ENCODE assay signal across 11 cellular contexts in the genomic region with DNA sequence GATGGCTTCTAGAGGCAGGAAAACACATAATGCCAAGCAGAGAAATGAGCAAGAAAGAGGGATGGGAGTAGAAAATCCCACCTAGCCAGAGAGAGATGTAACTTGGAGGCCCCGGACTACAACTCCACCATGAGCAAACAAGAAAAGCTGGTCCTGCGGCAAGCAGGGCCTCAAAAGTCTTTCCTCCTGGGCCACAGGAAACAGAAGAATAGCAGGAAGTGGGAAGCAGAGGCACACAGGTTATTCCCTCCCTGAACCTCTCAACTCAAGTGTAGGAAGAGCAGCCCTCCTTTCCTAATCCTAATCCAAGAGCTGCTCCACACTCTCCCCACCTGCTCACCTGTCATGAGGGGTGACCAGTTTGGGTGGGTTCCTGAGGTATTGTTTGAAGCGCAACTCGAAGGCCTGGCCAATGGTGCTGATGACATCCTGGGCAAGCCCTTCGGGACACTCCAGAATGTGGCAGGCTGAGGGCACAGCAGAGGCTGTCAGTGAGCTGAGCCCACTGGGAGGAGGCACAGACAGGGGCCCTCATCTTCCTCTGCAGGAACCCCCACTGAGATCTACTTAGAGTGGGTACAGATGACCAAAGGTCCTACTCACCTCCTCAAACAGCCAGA. TPM values are rescaled to one million over a fixed set of nuclear protein-coding genes. Genes with fewer than 3 reads are reported as not detected.
DNase-seq lines count a peak whose midpoint lies in the region; ATAC-seq and TF ChIP-seq lines count a peak whose summit lies in the region.
"Had no signal": no experiment of that assay in that cellular context is flagged by ENCODE, and none has a peak within 500 bp of the region (broad histone marks: within the 10 kb centered on the region; RNA-seq: fewer than 3 reads in every experiment).

No MANE protein-coding gene starts in this region.

- intact Hi-C loops in psoas muscle (cut with DNase I), result no loop called here
- intact Hi-C loops in body of pancreas (cut with DNase I), result no loop called here

- peaks cover 32% of the 10 kb centered on the region for H3K4me1 ChIP-seq in RWPE2 (ENCODE audit: insufficient read depth, poor library complexity, severe bottlenecking)
- peaks cover 19 to 28% of the 10 kb centered on the region in 2 donors for H3K4me1 ChIP-seq in esophagus (ENCODE audit: control insufficient read depth in 2 of 2, insufficient read depth in 2 of 2, low read length in 1 of 2)
- peaks cover 49% of the 10 kb centered on the region for H3K4me1 ChIP-seq in psoas muscle
- peaks cover 43% of the 10 kb centered on the region for H3K4me1 ChIP-seq in body of pancreas

- no peak for DNase-seq in AG04450 (ENCODE audit: low read depth, low spot score)
- no peak for DNase-seq in RWPE2 (ENCODE audit: low spot score)
- no peak for DNase-seq in psoas muscle
- DNase-seq in amniotic stem cell (lab: John Stamatoyannopoulos, UW), result no peak
- DNase-seq in body of pancreas, result no peak
- DNase-seq in NCI-H2029 (lab: John Stamatoyannopoulos, UW), result no peak
- DNase-seq: activated naive CD4-positive, alpha-beta T cell treated with anti-CD3 and anti-CD28 coated beads, Interleukin-2, amount 50 U/mL, for 16 hours; NCI-H1436; NCI-H524 treated with DMSO at 0.1 percent for 48 hours had no signal

- H3K36me3 ChIP-seq in RWPE2 (ENCODE audit: low read depth) (peaks cover 70% of the 10 kb centered on the region), esophagus (ENCODE audit: control insufficient read depth in 2 of 2, insufficient read depth in 2 of 2, low read length in 1 of 2) (peaks cover 20 to 38% of the 10 kb centered on the region in 2 donors), psoas muscle (ENCODE audit: insufficient read depth in 1 of 2, low read depth in 1 of 2) (peaks cover 0 to 66% of the 10 kb centered on the region in 2 donors), body of pancreas (replicated peaks in 1 of 2; ENCODE audit: insufficient read depth in 1 of 2, low read depth in 2 of 2) (peaks cover 7 to 30% of the 10 kb centered on the region in 2 donors)

- no peak for TF ChIP-seq POLR2A in body of pancreas (IDR thresholded peaks at IDR 0.05)

- peak overlapping the region; percentile 25; the same call in 1 of the 2 replicates for H3K4me3 ChIP-seq in AG04450 (ENCODE audit: low read depth, low read length)
- H3K4me3 ChIP-seq in RWPE2 (ENCODE audit: severe bottlenecking), result no peak overlapping the region
- H3K4me3 ChIP-seq in esophagus (ENCODE audit: low read depth in 1 of 2, low read length in 2 of 2), result no peak overlapping the region
- H3K4me3 ChIP-seq in psoas muscle, result peak overlapping the region; percentile 18
- no peak overlapping the region for H3K4me3 ChIP-seq in body of pancreas

- H3K27me3 ChIP-seq in AG04450 (ENCODE audit: control insufficient read depth, insufficient read depth, low read length) (no peaks in the 10 kb centered on the region), RWPE2 (ENCODE audit: insufficient read depth, poor library complexity, severe bottlenecking) (no peaks in the 10 kb centered on the region), esophagus (ENCODE audit: control insufficient read depth in 1 of 2, insufficient read depth in 2 of 2, low read length in 2 of 2) (no peaks in the 10 kb centered on the region), psoas muscle (ENCODE audit: insufficient read depth in 3 of 3, low read length in 2 of 3) (no peaks in the 10 kb centered on the region), body of pancreas (no peaks in the 10 kb centered on the region)

- H3K27ac ChIP-seq in AG04450 (ENCODE audit: low read depth, low read length), result no peak overlapping the region
- H3K27ac ChIP-seq in RWPE2 (ENCODE audit: poor library complexity, severe bottlenecking), result peak overlapping the region; percentile 99
- peak overlapping the region; percentile 30 to 76 for H3K27ac ChIP-seq in esophagus (ENCODE audit: low read depth in 2 of 2, low read length in 1 of 2)
- peak overlapping the region; percentile 60 for H3K27ac ChIP-seq in psoas muscle
- H3K27ac ChIP-seq in body of pancreas, result peak overlapping the region in 2 of 4 donors; percentile 19 to 20

- TF ChIP-seq CTCF in AG04450 (IDR thresholded peaks at IDR 0.05; ENCODE audit: low read depth, low read length), result no peak
- no peak for TF ChIP-seq CTCF in RWPE2 (IDR thresholded peaks at IDR 0.05; ENCODE audit: poor library complexity, severe bottlenecking)
- no peak for TF ChIP-seq CTCF in psoas muscle (IDR thresholded peaks at IDR 0.05)
- TF ChIP-seq CTCF in body of pancreas (IDR thresholded peaks at IDR 0.05), result no peak

- POLR2A ChIA-PET in AG04450 (lab: Yijun Ruan, JAX), result no interaction called here

- 66 to 79% methylated on average over 5 of the region's 5 CpGs for WGBS in esophagus, 2 donors
- WGBS in psoas muscle, 3 donors, result 71 to 77% (median 73%) methylated on average over 5 of the region's 5 CpGs
- 87 to 88% methylated on average over 5 of the region's 5 CpGs for WGBS in body of pancreas, 2 donors

- no peak for ATAC-seq in RWPE2 (ENCODE audit: low read depth)
- no peak for ATAC-seq in psoas muscle
- no peak for ATAC-seq in HG03045 (IDR thresholded peaks at IDR 0.05; ENCODE audit: unreplicated experiment)
- no peak for ATAC-seq in body of pancreas

- H3K9me3 ChIP-seq in AG04450 (ENCODE audit: control insufficient read depth, insufficient read depth, low read length), result peaks cover 3% of the 10 kb centered on the region; the same call in 1 of the 2 replicates
- no peaks in the 10 kb centered on the region for H3K9me3 ChIP-seq in RWPE2 (ENCODE audit: severe bottlenecking)
- H3K9me3 ChIP-seq in esophagus (ENCODE audit: control insufficient read depth in 2 of 2, insufficient read depth in 1 of 2, low read depth in 1 of 2, low read length in 1 of 2), result no peaks in the 10 kb centered on the region
- no peaks in the 10 kb centered on the region for H3K9me3 ChIP-seq in psoas muscle
- H3K9me3 ChIP-seq in body of pancreas, result no peaks in the 10 kb centered on the region

- CTCF ChIA-PET in AG04450 (lab: Charles Lee), result interaction anchor here (0.6 to 0.8 kb wide), 2 partner anchors 32 to 50 kb away, joined by 3 to 5 read pairs; no protein-coding TSS in a partner anchor

RNA-seq across cellular contexts. Expression of gene SHC1, which starts 3.1 kb away (rescaled TPM):
- polyA plus RNA-seq in AG04450 (2011; rRNA removed), result 371 and 409 TPM in 2 replicates
- polyA minus RNA-seq in AG04450 (2011; rRNA and poly(A)+ RNA removed), result 335 and 453 TPM in 2 replicates
- 10 to 100 TPM; 28.8 to 38.8 TPM for polyA plus RNA-seq in esophagus
- 10 to 100 TPM; 52.3 to 87.2 (median 82.8) TPM for total RNA-seq in psoas muscle
- 10 to 100 TPM; 33.2 to 67.3 (median 43.8) TPM for polyA plus RNA-seq in psoas muscle
- 10 to 100 TPM; 38.1 to 45.5 TPM for total RNA-seq in body of pancreas

RNA-seq across cellular contexts. Expression of gene PYGO2, which starts 5.9 kb away (rescaled TPM):
- polyA plus RNA-seq in AG04450 (2011; rRNA removed), result 18.1 and 19.3 TPM in 2 replicates
- 14.3 and 14.8 TPM in 2 replicates for polyA minus RNA-seq in AG04450 (2011; rRNA and poly(A)+ RNA removed)
- polyA plus RNA-seq in esophagus, result 10 to 100 TPM; 14.3 to 15.8 TPM
- 10 to 100 TPM; 14.5 to 23.0 (median 17.4) TPM for total RNA-seq in psoas muscle
- 10 to 100 TPM; 13.1 to 24.0 (median 14.5) TPM for polyA plus RNA-seq in psoas muscle
- total RNA-seq in body of pancreas, result 10 to 100 TPM; 10.9 to 15.2 TPM

RNA-seq across cellular contexts. Expression of gene CKS1B, which starts 7.0 kb away (rescaled TPM):
- polyA plus RNA-seq in AG04450 (2011; rRNA removed) (66.4 and 81.3 TPM in 2 replicates), esophagus (10 to 100 TPM in 1 of 2 donors, 1 to 10 TPM in 1; 8.9 to 74.3 TPM), psoas muscle (10 to 100 TPM; 12.1 to 48.1 (median 30.1) TPM)
- 32.1 and 34.2 TPM in 2 replicates for polyA minus RNA-seq in AG04450 (2011; rRNA and poly(A)+ RNA removed)
- total RNA-seq in psoas muscle (10 to 100 TPM in 1 of 4 donors, 1 to 10 TPM in 3; 5.5 to 13.8 (median 6.9) TPM), body of pancreas (10 to 100 TPM; 15.6 to 29.0 TPM)

RNA-seq across cellular contexts. Expression of gene PBXIP1, which starts 11.5 kb away (rescaled TPM):
- polyA plus RNA-seq in AG04450 (2011; rRNA removed) (72.2 and 87.1 TPM in 2 replicates), esophagus (10 to 100 TPM; 18.3 to 25.7 TPM), psoas muscle (10 to 100 TPM; 13.6 to 79.6 (median 54.8) TPM)
- 36.1 and 49.5 TPM in 2 replicates for polyA minus RNA-seq in AG04450 (2011; rRNA and poly(A)+ RNA removed)
- total RNA-seq in psoas muscle (100 to 1,000 TPM in 2 of 4 donors, 10 to 100 TPM in 2; 76.5 to 149 (median 104) TPM), body of pancreas (10 to 100 TPM; 26.0 to 60.7 TPM)

RNA-seq across cellular contexts. Expression of gene FLAD1, which starts 15.7 kb away (rescaled TPM):
- polyA plus RNA-seq in AG04450 (2011; rRNA removed) (21.1 and 30.2 TPM in 2 replicates), esophagus (10 to 100 TPM; 27.1 TPM), psoas muscle (10 to 100 TPM; 32.4 to 52.7 (median 51.6) TPM)
- 35.7 and 52.2 TPM in 2 replicates for polyA minus RNA-seq in AG04450 (2011; rRNA and poly(A)+ RNA removed)
- total RNA-seq in psoas muscle (10 to 100 TPM; 24.5 to 39.4 (median 30.4) TPM), body of pancreas (10 to 100 TPM; 10.1 to 51.4 TPM)

Comparison
In these comparisons a context has a peak if more than half of its experiments do, and no peak if none do; other contexts are left out.
1. H3K4me3 ChIP-seq: peak in AG04450 (single experiment) and psoas muscle (single experiment); none in RWPE2 (single experiment), esophagus (0 of 2) and body of pancreas (0 of 2).